In genomic region chrX:69431417-69431816, GRCh38 we compare ENCODE assay signal across 1 cellular context.
TF ChIP-seq lines count a peak whose summit lies in the region.

No MANE protein-coding gene starts in this region.

TF ChIP-seq in HepG2, 621 proteins besides CTCF, POLR2A, EP300 and RAD21 (continued from another document):
- no peak for TF ChIP-seq ZNF512B (CRISPR knock-in tag; IDR thresholded peaks at IDR 0.05; ENCODE audit: borderline replicate concordance)
- no peak for TF ChIP-seq MTF1 (CRISPR knock-in tag; IDR thresholded peaks at IDR 0.05)
- TF ChIP-seq HMGXB4 (CRISPR knock-in tag; IDR thresholded peaks at IDR 0.05; ENCODE audit: borderline replicate concordance in 1 of 2, low read depth in 1 of 2): no peak
- TF ChIP-seq RORA (CRISPR knock-in tag; IDR thresholded peaks at IDR 0.05): no peak
- no peak for TF ChIP-seq SRSF1 (optimal IDR thresholded peaks at IDR 0.05; ENCODE audit: low read depth, low read length)
- TF ChIP-seq MAFF (IDR thresholded peaks at IDR 0.05; ENCODE audit: low read depth, low read length): peak; percentile 80
- TF ChIP-seq CHD4 (IDR thresholded peaks at IDR 0.05; ENCODE audit: borderline replicate concordance, low read length): no peak
- no peak for TF ChIP-seq CBFB (CRISPR knock-in tag; IDR thresholded peaks at IDR 0.05)
- TF ChIP-seq NFYC (CRISPR knock-in tag; IDR thresholded peaks at IDR 0.05): no peak
- peak; percentile 47 to 89; a peak in 3 of 4 replicates for TF ChIP-seq MAFK (conservative IDR thresholded peaks at IDR 0.05 in 1 of 2, IDR thresholded peaks at IDR 0.05 in 1 of 2; ENCODE audit: low read length in 2 of 2)
- TF ChIP-seq ZNF318 (CRISPR knock-in tag; IDR thresholded peaks at IDR 0.05): no peak
- TF ChIP-seq, protein P1, sequence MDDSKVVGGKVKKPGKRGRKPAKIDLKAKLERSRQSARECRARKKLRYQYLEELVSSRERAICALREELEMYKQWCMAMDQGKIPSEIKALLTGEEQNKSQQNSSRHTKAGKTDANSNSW (CRISPR knock-in tag; IDR thresholded peaks at IDR 0.05; ENCODE audit: borderline replicate concordance): no peak
- TF ChIP-seq ZFP36L1 (CRISPR knock-in tag; IDR thresholded peaks at IDR 0.05): no peak
- no peak for TF ChIP-seq ZNF350 (CRISPR knock-in tag; IDR thresholded peaks at IDR 0.05; ENCODE audit: borderline replicate concordance, low read depth)
- no peak for TF ChIP-seq PHF20 (CRISPR knock-in tag; IDR thresholded peaks at IDR 0.05)
